27 cellular contexts compared by ENCODE assay signal in genomic region chr3:44171891-44172290, GRCh38.
"Had no signal": no experiment of that assay in that cellular context is flagged by ENCODE, and none has a peak within 500 bp of the region (broad histone marks: within the 10 kb centered on the region; RNA-seq: fewer than 3 reads in every experiment).

No MANE protein-coding gene starts in this region.

- H3K9me3 ChIP-seq: suprapubic skin, testis, thoracic aorta, thyroid gland, tibial nerve, transverse colon, upper lobe of left lung, upper lobe of right lung, uterus, vagina had no signal

- H3K27me3 ChIP-seq: suprapubic skin, testis, thyroid gland, tibial nerve, upper lobe of left lung, upper lobe of right lung, uterus, vagina had no signal

- DNase-seq: stimulated activated CD4-positive, alpha-beta T cell treated with anti-CD3 and anti-CD28 coated beads, Interleukin-2, amount 100 ng/mL, for 48 hours; stimulated activated CD4-positive, alpha-beta T cell treated with anti-CD3 and anti-CD28 coated beads, Interleukin-4, amount 100 ng/mL, for 1 hour; stimulated activated CD4-positive, alpha-beta T cell treated with anti-CD3 and anti-CD28 coated beads, Interleukin-4, amount 100 ng/mL, for 24 hours; stimulated activated CD4-positive, alpha-beta T cell treated with anti-CD3 and anti-CD28 coated beads, Interleukin-4, amount 100 ng/mL, for 4 hours; stimulated activated CD8-positive, alpha-beta memory T cell treated with anti-CD3 and anti-CD28 coated beads, Interleukin-4, amount 100 ng/mL, for 48 hours; stimulated activated naive B cell treated with anti-CD40 and anti-IgM and Interleukin-4, amounts not matched to agents 10 μg/mL and 1 μg/mL and 100 μg/mL, for 72 hours; stimulated activated naive CD4-positive, alpha-beta T cell; stimulated activated naive CD4-positive, alpha-beta T cell treated with Interleukin-2 at 50 U/mL for 16 hours; stimulated activated naive CD8-positive, alpha-beta T cell treated with anti-CD3 and anti-CD28 coated beads, Interleukin-15, amount 100 ng/mL, for 72 hours; stimulated activated naive CD8-positive, alpha-beta T cell treated with anti-CD3 and anti-CD28 coated beads, Interleukin-15, Interleukin-2, amounts not matched to agents 100 U/mL and 50 U/mL, for 24 hours; stomach; substantia nigra; testis; thyroid gland; tibial artery; transverse colon; trophoblast cell; upper lobe of left lung; upper lobe of right lung; uterus had no signal

- H3K36me3 ChIP-seq: stomach, suprapubic skin, thoracic aorta, thyroid gland, tibial artery, tibial nerve, transverse colon, upper lobe of left lung, upper lobe of right lung, uterus, vagina had no signal

- ATAC-seq: stimulated activated effector memory CD8-positive, alpha-beta T cell treated with anti-CD3 and anti-CD28 coated beads, Interleukin-12 subunit alpha, Interleukin-12 subunit beta, amount 100 ng/mL, for 72 hours; stimulated activated memory B cell treated with anti-CD40 and anti-IgM and Interleukin-4, amounts not matched to agents 10 μg/mL and 1 μg/mL and 100 μg/mL, for 72 hours; stimulated activated naive B cell treated with anti-CD40 and anti-IgM and Interleukin-4, amounts not matched to agents 10 μg/mL and 1 μg/mL and 100 μg/mL, for 72 hours; stimulated activated naive CD8-positive, alpha-beta T cell treated with anti-CD3 and anti-CD28 coated beads, Interleukin-15, amount 100 ng/mL, for 72 hours; stimulated activated naive CD8-positive, alpha-beta T cell treated with anti-CD3 and anti-CD28 coated beads, Interleukin-15, Interleukin-2, amounts not matched to agents 100 U/mL and 50 U/mL, for 24 hours; upper lobe of right lung had no signal

- FAIRE-seq: urothelium cell line had no signal

- H3K4me1 ChIP-seq: stomach, suprapubic skin, testis, thyroid gland, tibial artery, tibial nerve, transverse colon, upper lobe of left lung, upper lobe of right lung, uterus, vagina had no signal

- H3K4me3 ChIP-seq: stomach, suprapubic skin, thoracic aorta, thyroid gland, tibial artery, tibial nerve, transverse colon, upper lobe of left lung, upper lobe of right lung, uterus, vagina had no signal

- H3K27ac ChIP-seq: stomach, suprapubic skin, testis, thoracic aorta, thyroid gland, tibial artery, tibial nerve, transverse colon, upper lobe of left lung, upper lobe of right lung, uterus, vagina had no signal
